In genomic region chr10:86401588-86402282, GRCh38 we compare ENCODE assay signal across 1 cellular context.
TF ChIP-seq lines count a peak whose summit lies in the region.

No MANE protein-coding gene starts in this region.

TF ChIP-seq in HepG2, 621 proteins besides CTCF, POLR2A, EP300 and RAD21 (continued from another document and continues in another):
- TF ChIP-seq, protein P1, sequence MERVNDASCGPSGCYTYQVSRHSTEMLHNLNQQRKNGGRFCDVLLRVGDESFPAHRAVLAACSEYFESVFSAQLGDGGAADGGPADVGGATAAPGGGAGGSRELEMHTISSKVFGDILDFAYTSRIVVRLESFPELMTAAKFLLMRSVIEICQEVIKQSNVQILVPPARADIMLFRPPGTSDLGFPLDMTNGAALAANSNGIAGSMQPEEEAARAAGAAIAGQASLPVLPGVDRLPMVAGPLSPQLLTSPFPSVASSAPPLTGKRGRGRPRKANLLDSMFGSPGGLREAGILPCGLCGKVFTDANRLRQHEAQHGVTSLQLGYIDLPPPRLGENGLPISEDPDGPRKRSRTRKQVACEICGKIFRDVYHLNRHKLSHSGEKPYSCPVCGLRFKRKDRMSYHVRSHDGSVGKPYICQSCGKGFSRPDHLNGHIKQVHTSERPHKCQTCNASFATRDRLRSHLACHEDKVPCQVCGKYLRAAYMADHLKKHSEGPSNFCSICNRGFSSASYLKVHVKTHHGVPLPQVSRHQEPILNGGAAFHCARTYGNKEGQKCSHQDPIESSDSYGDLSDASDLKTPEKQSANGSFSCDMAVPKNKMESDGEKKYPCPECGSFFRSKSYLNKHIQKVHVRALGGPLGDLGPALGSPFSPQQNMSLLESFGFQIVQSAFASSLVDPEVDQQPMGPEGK (CRISPR knock-in tag; IDR thresholded peaks at IDR 0.05) = no peak
- TF ChIP-seq NR2F6 (IDR thresholded peaks at IDR 0.05) = no peak
- TF ChIP-seq NR2F6 (CRISPR knock-in tag; IDR thresholded peaks at IDR 0.05) = no peak
- no peak for TF ChIP-seq U2AF1 (optimal IDR thresholded peaks at IDR 0.05; ENCODE audit: low read depth, low read length)
- TF ChIP-seq ZNF280B (CRISPR knock-in tag; IDR thresholded peaks at IDR 0.05; ENCODE audit: borderline replicate concordance) = no peak; the same call in 1 of the 2 replicates
- TF ChIP-seq TMF1 (CRISPR knock-in tag; IDR thresholded peaks at IDR 0.05; ENCODE audit: low read depth) = no peak
- TF ChIP-seq IRF2 (CRISPR knock-in tag; IDR thresholded peaks at IDR 0.05) = no peak
- no peak for TF ChIP-seq CSRNP1 (CRISPR knock-in tag; IDR thresholded peaks at IDR 0.05)
- TF ChIP-seq MBNL3 (CRISPR knock-in tag; conservative IDR thresholded peaks at IDR 0.05) = no peak
- no peak for TF ChIP-seq FOSL1 (CRISPR knock-in tag; IDR thresholded peaks at IDR 0.05; ENCODE audit: borderline replicate concordance)
- no peak for TF ChIP-seq HOXA9 (CRISPR knock-in tag; IDR thresholded peaks at IDR 0.05; ENCODE audit: borderline replicate concordance)
- TF ChIP-seq MED13 (CRISPR knock-in tag; IDR thresholded peaks at IDR 0.05) = no peak
- TF ChIP-seq, protein P2, sequence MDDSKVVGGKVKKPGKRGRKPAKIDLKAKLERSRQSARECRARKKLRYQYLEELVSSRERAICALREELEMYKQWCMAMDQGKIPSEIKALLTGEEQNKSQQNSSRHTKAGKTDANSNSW (CRISPR knock-in tag; IDR thresholded peaks at IDR 0.05; ENCODE audit: borderline replicate concordance) = no peak
- no peak for TF ChIP-seq TGIF2 (CRISPR knock-in tag; IDR thresholded peaks at IDR 0.05)
- TF ChIP-seq RNF219 (CRISPR knock-in tag; IDR thresholded peaks at IDR 0.05) = 0 out of 2 replicates have a peak, but pooled peaks have one; percentile 21
- TF ChIP-seq, protein P3, sequence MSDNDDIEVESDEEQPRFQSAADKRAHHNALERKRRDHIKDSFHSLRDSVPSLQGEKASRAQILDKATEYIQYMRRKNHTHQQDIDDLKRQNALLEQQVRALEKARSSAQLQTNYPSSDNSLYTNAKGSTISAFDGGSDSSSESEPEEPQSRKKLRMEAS (IDR thresholded peaks at IDR 0.05) = no peak; the same call in 1 of the 2 replicates
- no peak for TF ChIP-seq TFAP4 (IDR thresholded peaks at IDR 0.05; ENCODE audit: borderline replicate concordance, low read depth)
- TF ChIP-seq ZFX (CRISPR knock-in tag; IDR thresholded peaks at IDR 0.05; ENCODE audit: low read depth) = peak; percentile 65; the same call in 1 of the 2 replicates
- no peak for TF ChIP-seq ZNF773 (CRISPR knock-in tag; IDR thresholded peaks at IDR 0.05; ENCODE audit: borderline replicate concordance)
- TF ChIP-seq SNAPC2 (CRISPR knock-in tag; IDR thresholded peaks at IDR 0.05) = no peak
- TF ChIP-seq GABPB1 (CRISPR knock-in tag; IDR thresholded peaks at IDR 0.05) = no peak; the same call in 1 of the 2 replicates
- TF ChIP-seq ZFP36L1 (CRISPR knock-in tag; IDR thresholded peaks at IDR 0.05) = no peak
- TF ChIP-seq POGZ (CRISPR knock-in tag; IDR thresholded peaks at IDR 0.05) = no peak
- TF ChIP-seq, protein P4, sequence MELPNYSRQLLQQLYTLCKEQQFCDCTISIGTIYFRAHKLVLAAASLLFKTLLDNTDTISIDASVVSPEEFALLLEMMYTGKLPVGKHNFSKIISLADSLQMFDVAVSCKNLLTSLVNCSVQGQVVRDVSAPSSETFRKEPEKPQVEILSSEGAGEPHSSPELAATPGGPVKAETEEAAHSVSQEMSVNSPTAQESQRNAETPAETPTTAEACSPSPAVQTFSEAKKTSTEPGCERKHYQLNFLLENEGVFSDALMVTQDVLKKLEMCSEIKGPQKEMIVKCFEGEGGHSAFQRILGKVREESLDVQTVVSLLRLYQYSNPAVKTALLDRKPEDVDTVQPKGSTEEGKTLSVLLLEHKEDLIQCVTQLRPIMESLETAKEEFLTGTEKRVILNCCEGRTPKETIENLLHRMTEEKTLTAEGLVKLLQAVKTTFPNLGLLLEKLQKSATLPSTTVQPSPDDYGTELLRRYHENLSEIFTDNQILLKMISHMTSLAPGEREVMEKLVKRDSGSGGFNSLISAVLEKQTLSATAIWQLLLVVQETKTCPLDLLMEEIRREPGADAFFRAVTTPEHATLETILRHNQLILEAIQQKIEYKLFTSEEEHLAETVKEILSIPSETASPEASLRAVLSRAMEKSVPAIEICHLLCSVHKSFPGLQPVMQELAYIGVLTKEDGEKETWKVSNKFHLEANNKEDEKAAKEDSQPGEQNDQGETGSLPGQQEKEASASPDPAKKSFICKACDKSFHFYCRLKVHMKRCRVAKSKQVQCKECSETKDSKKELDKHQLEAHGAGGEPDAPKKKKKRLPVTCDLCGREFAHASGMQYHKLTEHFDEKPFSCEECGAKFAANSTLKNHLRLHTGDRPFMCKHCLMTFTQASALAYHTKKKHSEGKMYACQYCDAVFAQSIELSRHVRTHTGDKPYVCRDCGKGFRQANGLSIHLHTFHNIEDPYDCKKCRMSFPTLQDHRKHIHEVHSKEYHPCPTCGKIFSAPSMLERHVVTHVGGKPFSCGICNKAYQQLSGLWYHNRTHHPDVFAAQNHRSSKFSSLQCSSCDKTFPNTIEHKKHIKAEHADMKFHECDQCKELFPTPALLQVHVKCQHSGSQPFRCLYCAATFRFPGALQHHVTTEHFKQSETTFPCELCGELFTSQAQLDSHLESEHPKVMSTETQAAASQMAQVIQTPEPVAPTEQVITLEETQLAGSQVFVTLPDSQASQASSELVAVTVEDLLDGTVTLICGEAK (IDR thresholded peaks at IDR 0.05) = no peak
- TF ChIP-seq, protein P4 (CRISPR knock-in tag; IDR thresholded peaks at IDR 0.05) = no peak; the same call in 1 of the 2 replicates
- no peak for TF ChIP-seq ZNF446 (CRISPR knock-in tag; IDR thresholded peaks at IDR 0.05)
- no peak for TF ChIP-seq THYN1 (CRISPR knock-in tag; IDR thresholded peaks at IDR 0.05; ENCODE audit: borderline replicate concordance, low read depth)
- no peak for TF ChIP-seq YEATS2 (CRISPR knock-in tag; IDR thresholded peaks at IDR 0.05; ENCODE audit: borderline replicate concordance)
- TF ChIP-seq RNF2 (conservative IDR thresholded peaks at IDR 0.05; ENCODE audit: low read depth) = 0 out of 2 replicates have a peak, but pooled peaks have one; percentile 10
